ENCODE assay signal across 17 cellular contexts in genomic region chr12:49887091-49887490, GRCh38. TPM values are rescaled to one million over a fixed set of nuclear protein-coding genes. Genes with fewer than 3 reads are reported as not detected.
A peak's percentile ranks its signal among the peaks of the same experiment; 100 is the strongest.
DNase-seq lines count a peak whose midpoint lies in the region; ATAC-seq, FAIRE-seq and TF ChIP-seq lines count a peak whose summit lies in the region.
"Had no signal": no experiment of that assay in that cellular context is flagged by ENCODE, and none has a peak within 500 bp of the region (broad histone marks: within the 10 kb centered on the region; RNA-seq: fewer than 3 reads in every experiment).

No MANE protein-coding gene starts in this region.

- CTCF ChIA-PET in HepG2 (lab: Yijun Ruan, JAX; ENCODE audit: low intra/inter-chr PET ratio, low total read pairs) (no interaction called here), K562 (lab: Yijun Ruan, JAX; ENCODE audit: low intra/inter-chr PET ratio) (no interaction called here)

- FAIRE-seq in HepG2 (lab: Jason Lieb, UNC) (no peak), K562 (lab: Jason Lieb, UNC) (no peak)
- FAIRE-seq: A204.1, GM19239 had no signal

- no peak for DNase-seq in HepG2 (ENCODE audit: low spot score)
- no peak for DNase-seq in right lobe of liver
- no peak for DNase-seq in K562 (ENCODE audit: extremely low read depth in 1 of 4, low spot score in 3 of 4)
- no peak for DNase-seq in neuronal stem cell (ENCODE audit: low spot score)
- DNase-seq in stimulated activated CD4-positive, alpha-beta T cell treated with anti-CD3 and anti-CD28 coated beads, Interleukin-4, amount 100 ng/mL, for 24 hours = no peak
- no peak for DNase-seq in NCI-H226
- DNase-seq in tibial nerve (ENCODE audit: low spot score in 2 of 2) = no peak
- DNase-seq: Caco-2; CD8-positive, alpha-beta memory T cell; GF-D8; HCEC 1CT; HFFc6 had no signal

- H3K9me1 ChIP-seq in K562 (ENCODE audit: control insufficient read depth, insufficient read depth, low read length) = no peaks in the 10 kb centered on the region

- peaks cover 50% of the 10 kb centered on the region for H3K4me1 ChIP-seq in HepG2 (ENCODE audit: insufficient read depth, low read length)
- no peaks in the 10 kb centered on the region for H3K4me1 ChIP-seq in right lobe of liver
- H3K4me1 ChIP-seq in K562 (replicated peaks in 1 of 2; ENCODE audit: control insufficient read depth in 2 of 2, insufficient read depth in 2 of 2, low read length in 2 of 2) = peaks cover 2 to 29% of the 10 kb centered on the region in 2 experiments; a peak in 4 of 5 replicates
- H3K4me1 ChIP-seq in neuronal stem cell (ENCODE audit: control insufficient read depth in 2 of 2, insufficient read depth in 1 of 2, low read depth in 1 of 2, low read length in 2 of 2) = peaks cover 15 to 17% of the 10 kb centered on the region in 2 donors
- no peaks in the 10 kb centered on the region for H3K4me1 ChIP-seq in tibial nerve

- H3K9ac ChIP-seq in HepG2 (ENCODE audit: insufficient read depth, low read depth, low read length) = no peak overlapping the region
- no peak overlapping the region for H3K9ac ChIP-seq in K562 (ENCODE audit: insufficient read depth in 1 of 2, low read depth in 2 of 2, low read length in 2 of 2)
- H3K9ac ChIP-seq in neuronal stem cell (ENCODE audit: low read depth, low read length, poor library complexity) = no peak overlapping the region

- H2AFZ ChIP-seq in HepG2 (ENCODE audit: low read length) = no peak overlapping the region
- H2AFZ ChIP-seq in K562 (ENCODE audit: low read depth, low read length) = no peak overlapping the region
- H2AFZ ChIP-seq in neuronal stem cell (ENCODE audit: low read length) = no peak overlapping the region

- H4K20me1 ChIP-seq in HepG2 (ENCODE audit: insufficient read depth, low read length) (no peaks in the 10 kb centered on the region), K562 (replicated peaks; ENCODE audit: control insufficient read depth, insufficient read depth, low read length) (peaks cover 21% of the 10 kb centered on the region)

- H2BK120ac ChIP-seq in neuronal stem cell (ENCODE audit: low read depth, low read length) = no peak overlapping the region

- no peak overlapping the region for H3K23ac ChIP-seq in neuronal stem cell (ENCODE audit: low read depth, low read length, poor library complexity)

- H3K27ac ChIP-seq in HepG2 (ENCODE audit: extremely low read length, insufficient read depth, low read length) (no peak overlapping the region), right lobe of liver (no peak overlapping the region), K562 (ENCODE audit: extremely low read depth, low read depth, low read length) (no peak overlapping the region), neuronal stem cell (replicated peaks; ENCODE audit: low read length) (no peak overlapping the region), tibial nerve (no peak overlapping the region)
- H3K27ac ChIP-seq: HL-60 had no signal

- no peak for TF ChIP-seq RAD21 in HepG2 (CRISPR knock-in tag; IDR thresholded peaks at IDR 0.05)
- no peak for TF ChIP-seq RAD21 in K562 (CRISPR knock-in tag; conservative IDR thresholded peaks at IDR 0.05 in 1 of 2, IDR thresholded peaks at IDR 0.05 in 1 of 2)

- H3K9me3 ChIP-seq in HepG2 (ENCODE audit: low read length) (no peaks in the 10 kb centered on the region), right lobe of liver (no peaks in the 10 kb centered on the region), K562 (replicated peaks; ENCODE audit: control insufficient read depth, insufficient read depth, low read depth, low read length) (no peaks in the 10 kb centered on the region), neuronal stem cell (replicated peaks in 1 of 2; ENCODE audit: control insufficient read depth in 2 of 2, insufficient read depth in 1 of 2, low read depth in 1 of 2, low read length in 2 of 2) (no peaks in the 10 kb centered on the region), tibial nerve (no peaks in the 10 kb centered on the region)
- H3K9me3 ChIP-seq: BE2C, Caco-2 had no signal

- H2AK5ac ChIP-seq in neuronal stem cell (ENCODE audit: low read depth, low read length) = peak overlapping the region; percentile 92

- no peak overlapping the region for H3K4me3 ChIP-seq in HepG2 (replicated peaks in 1 of 3; ENCODE audit: insufficient read depth in 1 of 3, low read depth in 2 of 3, low read length in 3 of 3)
- H3K4me3 ChIP-seq in right lobe of liver = no peak overlapping the region
- H3K4me3 ChIP-seq in K562 = no peak overlapping the region
- H3K4me3 ChIP-seq in neuronal stem cell (ENCODE audit: low read length in 2 of 2) = no peak overlapping the region
- H3K4me3 ChIP-seq in tibial nerve = no peak overlapping the region

- H2BK15ac ChIP-seq in neuronal stem cell (ENCODE audit: low read length) = peak overlapping the region; percentile 88

- in situ Hi-C loops in HepG2 (cut with HindIII; ENCODE audit: extremely low pct_ligation_motif_present, low pct_unique_long_range_greater_than_20kb) = no loop called here
- in situ Hi-C loops in K562 (cut with MboI) = no loop called here

- H4K8ac ChIP-seq in neuronal stem cell (ENCODE audit: low read depth, low read length) = peak overlapping the region; percentile 25

- H3K79me1 ChIP-seq in neuronal stem cell (ENCODE audit: low read depth, low read length) = no peaks in the 10 kb centered on the region

- TF ChIP-seq POLR2A in HepG2 (IDR thresholded peaks at IDR 0.05; ENCODE audit: insufficient read depth in 1 of 2, low read depth in 2 of 2, low read length in 2 of 2) (no peak), right lobe of liver (IDR thresholded peaks at IDR 0.05) (no peak), K562 (conservative IDR thresholded peaks at IDR 0.05) (no peak), tibial nerve (IDR thresholded peaks at IDR 0.05) (no peak)

- intact Hi-C loops in HepG2 (cut with micrococcal nuclease; ENCODE audit: unreplicated experiment) = no loop called here
- intact Hi-C loops in right lobe of liver (cut with DNase I) = no loop called here
- intact Hi-C loops in K562 (cut with micrococcal nuclease) = no loop called here

- H3K79me2 ChIP-seq in HepG2 (ENCODE audit: insufficient read depth, low read length) (no peaks in the 10 kb centered on the region), K562 (ENCODE audit: control insufficient read depth, insufficient read depth, low read length) (no peaks in the 10 kb centered on the region)

- no peak overlapping the region for H3K14ac ChIP-seq in neuronal stem cell (ENCODE audit: low read length)

- TF ChIP-seq EP300 in HepG2 (IDR thresholded peaks at IDR 0.05; ENCODE audit: low read depth in 2 of 2, low read length in 2 of 2) (no peak), HepG2 (CRISPR knock-in tag; IDR thresholded peaks at IDR 0.05; ENCODE audit: borderline replicate concordance) (no peak), K562 (IDR thresholded peaks at IDR 0.05; ENCODE audit: low read length) (no peak), tibial nerve (IDR thresholded peaks at IDR 0.05) (no peak)

- POLR2A ChIA-PET in HepG2 (lab: Yijun Ruan, JAX) = no interaction called here
- POLR2A ChIA-PET in K562 (lab: Yijun Ruan, JAX) = interaction anchor here (0.6 to 1.1 kb wide), 2 partner anchors 23 to 250 kb away, joined by 3 to 4 read pairs; no protein-coding TSS in a partner anchor

- no peak overlapping the region for H2BK12ac ChIP-seq in neuronal stem cell (ENCODE audit: low read length)

- H4K91ac ChIP-seq in neuronal stem cell (ENCODE audit: low read depth, low read length, poor library complexity) = peak overlapping the region; percentile 40

- BruUV-seq in HepG2 (replicated peaks; lab: Mats Ljungman, UMichigan) (no TSS peak), K562 (replicated peaks; lab: Mats Ljungman, UMichigan) (no TSS peak)

- no peak for TF ChIP-seq CTCF in HepG2 (CRISPR knock-in tag; IDR thresholded peaks at IDR 0.05)
- no peak for TF ChIP-seq CTCF in right lobe of liver (IDR thresholded peaks at IDR 0.05)
- no peak for TF ChIP-seq CTCF in K562 (IDR thresholded peaks at IDR 0.05 in 2 of 3, conservative IDR thresholded peaks at IDR 0.05 in 1 of 3; ENCODE audit: insufficient read depth in 2 of 3, low read depth in 1 of 3, low read length in 3 of 3)
- TF ChIP-seq CTCF in tibial nerve (IDR thresholded peaks at IDR 0.05) = no peak

- peak overlapping the region; percentile 65 for H3K18ac ChIP-seq in neuronal stem cell (ENCODE audit: low read length)

- H3K36me3 ChIP-seq in HepG2 (replicated peaks in 1 of 2; ENCODE audit: control insufficient read depth in 1 of 2, insufficient read depth in 2 of 2, low read length in 2 of 2) (no peaks in the 10 kb centered on the region), right lobe of liver (no peaks in the 10 kb centered on the region), K562 (ENCODE audit: control insufficient read depth, insufficient read depth, low read length) (no peaks in the 10 kb centered on the region), neuronal stem cell (replicated peaks in 1 of 2; ENCODE audit: control insufficient read depth in 2 of 2, insufficient read depth in 2 of 2, low read length in 2 of 2) (no peaks in the 10 kb centered on the region), tibial nerve (no peaks in the 10 kb centered on the region)

- peak overlapping the region; percentile 67; the same call in 1 of the 2 replicates for H3K4me2 ChIP-seq in HepG2 (ENCODE audit: low read depth, low read length)
- no peak overlapping the region for H3K4me2 ChIP-seq in K562 (ENCODE audit: insufficient read depth, low read length)
- H3K4me2 ChIP-seq in neuronal stem cell (ENCODE audit: insufficient read depth, low read length, poor library complexity, severe bottlenecking) = no peak overlapping the region

- 25% methylated on average over 9 of the region's 9 CpGs for WGBS in HepG2 (ENCODE audit: low lambda C conversion rate)
- 48% methylated on average over 7 of the region's 9 CpGs for WGBS in right lobe of liver (ENCODE audit: insufficient coverage, low coverage, low lambda C conversion rate, missing lambda C conversion rate)
- 0% methylated on average over 9 of the region's 9 CpGs for WGBS in K562 (ENCODE audit: insufficient coverage, low coverage, missing lambda C conversion rate)
- WGBS in neuronal stem cell (ENCODE audit: extremely low coverage in 2 of 2, insufficient read length in 2 of 2, insufficient replicate concordance in 1 of 2), 2 donors = no CpG with 5 or more reads among the region's 9 CpGs
- 70 to 74% methylated on average over 9 of the region's 9 CpGs for WGBS in tibial nerve, 2 donors

- no peak for ATAC-seq in HepG2
- ATAC-seq in right lobe of liver = no peak
- ATAC-seq in K562 = no peak
- ATAC-seq in GM19455 (IDR thresholded peaks at IDR 0.05; ENCODE audit: unreplicated experiment) = no peak

- H3K27me3 ChIP-seq in HepG2 (ENCODE audit: control insufficient read depth in 1 of 2, insufficient read depth in 2 of 2, low read length in 2 of 2) (peaks cover 8 to 76% of the 10 kb centered on the region in 2 experiments; a peak in 3 of 5 replicates), right lobe of liver (no peaks in the 10 kb centered on the region), K562 (ENCODE audit: control insufficient read depth in 2 of 2, insufficient read depth in 2 of 2, low read length in 2 of 2) (peaks cover 36 to 64% of the 10 kb centered on the region in 2 experiments), neuronal stem cell (ENCODE audit: control insufficient read depth in 3 of 3, insufficient read depth in 3 of 3, low read depth in 1 of 3, low read length in 3 of 3) (peaks cover 0 to 57% (median 0%) of the 10 kb centered on the region in 3 experiments), tibial nerve (no peaks in the 10 kb centered on the region)
- H3K27me3 ChIP-seq: BE2C had no signal

- H2BK5ac ChIP-seq in neuronal stem cell (ENCODE audit: low read length) = no peak overlapping the region

- H3K4ac ChIP-seq in neuronal stem cell (ENCODE audit: low read length) = no peak overlapping the region

RNA-seq across cellular contexts. Expression of gene FAIM2, which starts 16.6 kb away (rescaled TPM):
- not detected in 2 replicates for total RNA-seq in HepG2 (2016; rRNA removed; fragmentation: Illumina TruSeq; extraction: Trizol)
- not detected in 2 replicates for total RNA-seq in HepG2 (2016; cell fraction: cytosol; rRNA removed; fragmentation: Illumina TruSeq; extraction: Trizol; ENCODE audit: low read depth)
- total RNA-seq in HepG2 (2016; cell fraction: insoluble cytoplasmic fraction; rRNA removed; fragmentation: Illumina TruSeq; extraction: Trizol) = not detected in 2 replicates
- total RNA-seq in HepG2 (2016; cell fraction: membrane; rRNA removed; fragmentation: Illumina TruSeq; extraction: Trizol) = not detected in 2 replicates
- total RNA-seq in HepG2 (2016; cell fraction: nucleus; rRNA removed; fragmentation: Illumina TruSeq; extraction: Trizol) = not detected in 2 replicates
- polyA plus RNA-seq in HepG2 (2011; rRNA removed) = not detected in 2 replicates
- polyA plus RNA-seq in HepG2 (2011; cell fraction: cytosol; rRNA removed) = 0.01 and 0.03 TPM in 2 replicates
- 0.21 TPM in 1 of 2 replicates, not detected in the other for polyA plus RNA-seq in HepG2 (2011; cell fraction: nucleus; rRNA removed)
- polyA plus RNA-seq in HepG2 (2012) = not detected in 2 replicates
- polyA plus RNA-seq in HepG2 (2016; cell fraction: cytosol; fragmentation: Illumina TruSeq; extraction: Trizol; ENCODE audit: low read depth) = not detected in 2 replicates
- not detected in 2 replicates for polyA plus RNA-seq in HepG2 (2016; cell fraction: insoluble cytoplasmic fraction; fragmentation: Illumina TruSeq; extraction: Trizol; ENCODE audit: low read depth)
- not detected in 2 replicates for polyA plus RNA-seq in HepG2 (2016; cell fraction: membrane; fragmentation: Illumina TruSeq; extraction: Trizol; ENCODE audit: low read depth)
- not detected in 2 replicates for polyA plus RNA-seq in HepG2 (2016; cell fraction: nucleus; fragmentation: Illumina TruSeq; extraction: Trizol; ENCODE audit: insufficient read depth, low read depth)
- 0.65 TPM in 1 of 2 replicates, not detected in the other for polyA minus RNA-seq in HepG2 (2011; rRNA and poly(A)+ RNA removed; ENCODE audit: low replicate concordance)
- not detected in 2 replicates for polyA minus RNA-seq in HepG2 (2011; cell fraction: cytosol; rRNA and poly(A)+ RNA removed)
- not detected in 2 replicates for polyA minus RNA-seq in HepG2 (2011; cell fraction: nucleus; rRNA and poly(A)+ RNA removed)
- total RNA-seq in right lobe of liver = under 1 TPM in 1 of 6 experiments, not detected in 5; 0.16 TPM
- total RNA-seq in K562 (2011; cell fraction: chromatin; rRNA removed; ENCODE audit: low replicate concordance) = not detected in 2 replicates
- total RNA-seq in K562 (2011; cell fraction: nucleolus; rRNA removed) = not detected in 2 replicates
- 0.15 TPM in 1 of 2 replicates, not detected in the other for total RNA-seq in K562 (2011; cell fraction: nucleoplasm; rRNA removed)
- not detected in 2 replicates for total RNA-seq in K562 (2014; rRNA removed)
- total RNA-seq in K562 (2014; rRNA removed; fragmentation: Illumina TruSeq; extraction: Trizol) = not detected in 2 replicates
- total RNA-seq in K562 (2015; rRNA removed; fragmentation: Illumina TruSeq; extraction: Trizol) = not detected in 2 replicates
- not detected in 2 replicates for total RNA-seq in K562 (2021)
- not detected in 2 replicates for polyA plus RNA-seq in K562 (2011; rRNA removed)
- 0.07 and 0.76 TPM in 2 replicates for polyA plus RNA-seq in K562 (2011; cell fraction: cytosol; rRNA removed)
- polyA plus RNA-seq in K562 (2011; cell fraction: nucleus; rRNA removed) = not detected in 2 replicates
- polyA plus RNA-seq in K562 (2012) = 0.09 and 0.17 TPM in 2 replicates
- polyA plus RNA-seq in K562 (2014; fragmentation: Illumina TruSeq; extraction: Trizol) = not detected in 2 replicates
- polyA plus RNA-seq in K562 (2014; fragmentation: Nextera tagmentation; extraction: Ambion mirVana) = under 1 TPM in 1 of 2 experiments, not detected in 1; 0.10 TPM
- polyA plus RNA-seq in K562 (2014; rRNA removed) = 0.01 TPM in 1 of 2 replicates, not detected in the other
- polyA minus RNA-seq in K562 (2011; rRNA and poly(A)+ RNA removed) = not detected in 2 replicates
- not detected in 2 replicates for polyA minus RNA-seq in K562 (2011; cell fraction: cytosol; rRNA and poly(A)+ RNA removed)
- not detected in 2 replicates for polyA minus RNA-seq in K562 (2011; cell fraction: nucleus; rRNA and poly(A)+ RNA removed)
- polyA plus RNA-seq in neuronal stem cell (2013, experiment 1 of 2) = 5.6 TPM
- 4.9 TPM for polyA plus RNA-seq in neuronal stem cell (2013, experiment 2 of 2)
- total RNA-seq in tibial nerve = 10 to 100 TPM in 3 of 4 donors, 1 to 10 TPM in 1; 6.9 to 68.6 (median 36.9) TPM

RNA-seq across cellular contexts. Expression of gene BCDIN3D, which starts 44.2 kb away (rescaled TPM):
- 1.8 and 2.5 TPM in 2 replicates for total RNA-seq in HepG2 (2016; rRNA removed; fragmentation: Illumina TruSeq; extraction: Trizol)
- total RNA-seq in HepG2 (2016; cell fraction: cytosol; rRNA removed; fragmentation: Illumina TruSeq; extraction: Trizol; ENCODE audit: low read depth) = 1.6 and 1.7 TPM in 2 replicates
- 2.2 and 3.0 TPM in 2 replicates for total RNA-seq in HepG2 (2016; cell fraction: insoluble cytoplasmic fraction; rRNA removed; fragmentation: Illumina TruSeq; extraction: Trizol)
- 2.1 and 3.4 TPM in 2 replicates for total RNA-seq in HepG2 (2016; cell fraction: membrane; rRNA removed; fragmentation: Illumina TruSeq; extraction: Trizol)
- total RNA-seq in HepG2 (2016; cell fraction: nucleus; rRNA removed; fragmentation: Illumina TruSeq; extraction: Trizol) = 2.6 and 3.0 TPM in 2 replicates
- 2.0 and 2.2 TPM in 2 replicates for polyA plus RNA-seq in HepG2 (2011; rRNA removed)
- 1.4 and 1.7 TPM in 2 replicates for polyA plus RNA-seq in HepG2 (2011; cell fraction: cytosol; rRNA removed)
- polyA plus RNA-seq in HepG2 (2011; cell fraction: nucleus; rRNA removed) = 1.3 and 2.3 TPM in 2 replicates
- 1.7 and 2.6 TPM in 2 replicates for polyA plus RNA-seq in HepG2 (2012)
- 0.54 and 0.63 TPM in 2 replicates for polyA plus RNA-seq in HepG2 (2016; cell fraction: cytosol; fragmentation: Illumina TruSeq; extraction: Trizol; ENCODE audit: low read depth)
- 1.6 and 1.7 TPM in 2 replicates for polyA plus RNA-seq in HepG2 (2016; cell fraction: insoluble cytoplasmic fraction; fragmentation: Illumina TruSeq; extraction: Trizol; ENCODE audit: low read depth)
- 0.76 and 1.1 TPM in 2 replicates for polyA plus RNA-seq in HepG2 (2016; cell fraction: membrane; fragmentation: Illumina TruSeq; extraction: Trizol; ENCODE audit: low read depth)
- polyA plus RNA-seq in HepG2 (2016; cell fraction: nucleus; fragmentation: Illumina TruSeq; extraction: Trizol; ENCODE audit: insufficient read depth, low read depth) = 2.7 and 2.8 TPM in 2 replicates
- 2.9 and 10.2 TPM in 2 replicates for polyA minus RNA-seq in HepG2 (2011; rRNA and poly(A)+ RNA removed; ENCODE audit: low replicate concordance)
- 0.97 and 2.2 TPM in 2 replicates for polyA minus RNA-seq in HepG2 (2011; cell fraction: cytosol; rRNA and poly(A)+ RNA removed)
- 2.8 and 3.5 TPM in 2 replicates for polyA minus RNA-seq in HepG2 (2011; cell fraction: nucleus; rRNA and poly(A)+ RNA removed)
- 1 to 10 TPM; 1.6 to 3.6 (median 2.6) TPM for total RNA-seq in right lobe of liver
- 6.1 and 8.1 TPM in 2 replicates for total RNA-seq in K562 (2011; cell fraction: chromatin; rRNA removed; ENCODE audit: low replicate concordance)
- 10.5 and 11.7 TPM in 2 replicates for total RNA-seq in K562 (2011; cell fraction: nucleolus; rRNA removed)
- 9.2 and 11.8 TPM in 2 replicates for total RNA-seq in K562 (2011; cell fraction: nucleoplasm; rRNA removed)
- 3.7 and 4.3 TPM in 2 replicates for total RNA-seq in K562 (2014; rRNA removed)
- total RNA-seq in K562 (2014; rRNA removed; fragmentation: Illumina TruSeq; extraction: Trizol) = 4.4 and 4.6 TPM in 2 replicates
- total RNA-seq in K562 (2015; rRNA removed; fragmentation: Illumina TruSeq; extraction: Trizol) = 4.9 TPM in 2 replicates
- 5.1 and 5.6 TPM in 2 replicates for total RNA-seq in K562 (2021)
- 3.7 and 5.6 TPM in 2 replicates for polyA plus RNA-seq in K562 (2011; rRNA removed)
- 3.5 and 4.3 TPM in 2 replicates for polyA plus RNA-seq in K562 (2011; cell fraction: cytosol; rRNA removed)
- polyA plus RNA-seq in K562 (2011; cell fraction: nucleus; rRNA removed) = 2.3 and 3.5 TPM in 2 replicates
- polyA plus RNA-seq in K562 (2012) = 4.0 and 5.4 TPM in 2 replicates
- 5.1 and 5.9 TPM in 2 replicates for polyA plus RNA-seq in K562 (2014; fragmentation: Illumina TruSeq; extraction: Trizol)
- 1 to 10 TPM; 6.3 to 6.9 TPM for polyA plus RNA-seq in K562 (2014; fragmentation: Nextera tagmentation; extraction: Ambion mirVana)
- polyA plus RNA-seq in K562 (2014; rRNA removed) = 5.2 and 5.8 TPM in 2 replicates
- 4.7 and 5.3 TPM in 2 replicates for polyA minus RNA-seq in K562 (2011; rRNA and poly(A)+ RNA removed)
- polyA minus RNA-seq in K562 (2011; cell fraction: cytosol; rRNA and poly(A)+ RNA removed) = 1.1 and 1.9 TPM in 2 replicates
- polyA minus RNA-seq in K562 (2011; cell fraction: nucleus; rRNA and poly(A)+ RNA removed) = 2.7 and 4.7 TPM in 2 replicates
- polyA plus RNA-seq in neuronal stem cell (2013, experiment 1 of 2) = 5.6 TPM
- 6.0 TPM for polyA plus RNA-seq in neuronal stem cell (2013, experiment 2 of 2)
- 1 to 10 TPM; 1.2 to 4.2 (median 2.5) TPM for total RNA-seq in tibial nerve

RNA-seq across cellular contexts. Expression of gene NCKAP5L, which starts 58.9 kb away (rescaled TPM):
- total RNA-seq in HepG2 (2016; rRNA removed; fragmentation: Illumina TruSeq; extraction: Trizol) (5.9 and 9.0 TPM in 2 replicates), right lobe of liver (1 to 10 TPM; 7.0 to 8.8 (median 7.9) TPM), K562 (2014; rRNA removed) (7.3 and 9.4 TPM in 2 replicates), K562 (2014; rRNA removed; fragmentation: Illumina TruSeq; extraction: Trizol) (1.4 and 2.1 TPM in 2 replicates), K562 (2015; rRNA removed; fragmentation: Illumina TruSeq; extraction: Trizol) (4.7 and 4.9 TPM in 2 replicates), K562 (2021) (13.4 and 14.4 TPM in 2 replicates), tibial nerve (10 to 100 TPM; 36.1 to 70.2 (median 44.7) TPM)
- total RNA-seq in HepG2 (2016; cell fraction: cytosol; rRNA removed; fragmentation: Illumina TruSeq; extraction: Trizol; ENCODE audit: low read depth) = 3.1 and 3.3 TPM in 2 replicates
- 5.1 and 8.3 TPM in 2 replicates for total RNA-seq in HepG2 (2016; cell fraction: insoluble cytoplasmic fraction; rRNA removed; fragmentation: Illumina TruSeq; extraction: Trizol)
- 5.3 and 5.9 TPM in 2 replicates for total RNA-seq in HepG2 (2016; cell fraction: membrane; rRNA removed; fragmentation: Illumina TruSeq; extraction: Trizol)
- 10.1 and 11.1 TPM in 2 replicates for total RNA-seq in HepG2 (2016; cell fraction: nucleus; rRNA removed; fragmentation: Illumina TruSeq; extraction: Trizol)
- polyA plus RNA-seq in HepG2 (2011; rRNA removed) (4.1 and 5.5 TPM in 2 replicates), K562 (2011; rRNA removed) (1.7 and 3.6 TPM in 2 replicates), K562 (2014; fragmentation: Illumina TruSeq; extraction: Trizol) (3.7 and 7.7 TPM in 2 replicates), K562 (2014; fragmentation: Nextera tagmentation; extraction: Ambion mirVana) (under 1 TPM; 0.01 to 0.04 TPM), K562 (2014; rRNA removed) (4.8 and 6.3 TPM in 2 replicates)
- polyA plus RNA-seq in HepG2 (2011; cell fraction: cytosol; rRNA removed) = 1.7 and 3.1 TPM in 2 replicates
- 15.9 and 16.8 TPM in 2 replicates for polyA plus RNA-seq in HepG2 (2011; cell fraction: nucleus; rRNA removed)
- polyA plus RNA-seq in HepG2 (2012) = 4.7 and 6.8 TPM in 2 replicates
- 0.32 and 0.37 TPM in 2 replicates for polyA plus RNA-seq in HepG2 (2016; cell fraction: cytosol; fragmentation: Illumina TruSeq; extraction: Trizol; ENCODE audit: low read depth)
- 5.7 and 8.4 TPM in 2 replicates for polyA plus RNA-seq in HepG2 (2016; cell fraction: insoluble cytoplasmic fraction; fragmentation: Illumina TruSeq; extraction: Trizol; ENCODE audit: low read depth)
- 1.3 and 1.7 TPM in 2 replicates for polyA plus RNA-seq in HepG2 (2016; cell fraction: membrane; fragmentation: Illumina TruSeq; extraction: Trizol; ENCODE audit: low read depth)
- 20.5 and 22.7 TPM in 2 replicates for polyA plus RNA-seq in HepG2 (2016; cell fraction: nucleus; fragmentation: Illumina TruSeq; extraction: Trizol; ENCODE audit: insufficient read depth, low read depth)
- 10.1 and 13.6 TPM in 2 replicates for polyA minus RNA-seq in HepG2 (2011; rRNA and poly(A)+ RNA removed; ENCODE audit: low replicate concordance)
- polyA minus RNA-seq in HepG2 (2011; cell fraction: cytosol; rRNA and poly(A)+ RNA removed) = 5.5 and 6.3 TPM in 2 replicates
- polyA minus RNA-seq in HepG2 (2011; cell fraction: nucleus; rRNA and poly(A)+ RNA removed) = 13.2 and 14.7 TPM in 2 replicates
- 15.1 and 38.6 TPM in 2 replicates for total RNA-seq in K562 (2011; cell fraction: chromatin; rRNA removed; ENCODE audit: low replicate concordance)
- total RNA-seq in K562 (2011; cell fraction: nucleolus; rRNA removed) = 21.6 and 25.2 TPM in 2 replicates
- total RNA-seq in K562 (2011; cell fraction: nucleoplasm; rRNA removed) = 21.0 and 24.7 TPM in 2 replicates
- polyA plus RNA-seq in K562 (2011; cell fraction: cytosol; rRNA removed) = 2.0 and 3.8 TPM in 2 replicates
- 7.3 and 13.2 TPM in 2 replicates for polyA plus RNA-seq in K562 (2011; cell fraction: nucleus; rRNA removed)
- 6.2 and 8.4 TPM in 2 replicates for polyA plus RNA-seq in K562 (2012)
- polyA minus RNA-seq in K562 (2011; rRNA and poly(A)+ RNA removed) = 5.1 and 5.7 TPM in 2 replicates
- polyA minus RNA-seq in K562 (2011; cell fraction: cytosol; rRNA and poly(A)+ RNA removed) = 5.6 and 7.4 TPM in 2 replicates
- polyA minus RNA-seq in K562 (2011; cell fraction: nucleus; rRNA and poly(A)+ RNA removed) = 8.1 and 10.1 TPM in 2 replicates
- 12.5 TPM for polyA plus RNA-seq in neuronal stem cell (2013, experiment 1 of 2)
- 13.0 TPM for polyA plus RNA-seq in neuronal stem cell (2013, experiment 2 of 2)

Comparison
In these comparisons a context has a peak if more than half of its experiments do, and no peak if none do; other contexts are left out.
1. RNA of gene FAIM2, which starts 16.6 kb away (total RNA-seq): 6.9 to 68.6 TPM in tibial nerve; 0.15 TPM in K562, 0.16 TPM in right lobe of liver and not detected in HepG2; every median in the first group is over 4 times any median in the second.